8 cellular contexts compared by ENCODE assay signal in the genomic region with DNA sequence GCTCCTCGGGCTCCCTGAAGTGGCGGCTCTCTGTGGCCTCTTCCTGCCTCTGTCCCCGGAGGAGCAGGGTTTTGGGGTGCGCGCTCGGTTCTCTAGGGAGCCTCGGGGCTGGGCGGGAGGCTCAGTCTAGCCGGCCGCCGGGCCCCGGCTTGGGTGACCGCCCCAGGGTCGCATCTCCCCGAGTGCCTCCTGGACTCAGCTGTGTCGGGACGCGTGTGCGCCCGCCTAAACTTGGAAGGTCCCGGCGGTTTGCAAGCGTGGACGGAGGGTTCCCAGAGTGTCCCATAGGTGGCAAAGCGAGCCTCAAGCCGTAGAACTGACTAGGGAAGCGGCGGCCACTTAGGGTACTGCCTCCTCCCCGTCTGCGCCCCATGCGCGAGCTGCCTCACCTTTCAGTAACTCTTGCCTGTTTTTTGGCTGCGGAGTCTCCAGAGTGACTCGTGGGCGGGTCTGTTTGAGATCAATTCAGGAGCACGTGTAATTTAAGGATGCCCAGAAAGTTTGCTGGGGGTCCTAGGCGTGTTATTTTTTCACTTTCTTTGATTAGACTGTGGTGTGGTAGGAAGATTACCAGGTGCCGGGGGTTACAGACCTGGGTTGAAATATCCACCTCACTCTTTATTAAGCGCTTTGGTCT. TPM values are rescaled to one million over a fixed set of nuclear protein-coding genes. Genes with fewer than 3 reads are reported as not detected.
A peak's percentile ranks its signal among the peaks of the same experiment; 100 is the strongest.
DNase-seq lines count a peak whose midpoint lies in the region; ATAC-seq and TF ChIP-seq lines count a peak whose summit lies in the region.

No MANE protein-coding gene starts in this region.

- peaks cover 31% of the 10 kb centered on the region for H3K4me1 Mint-ChIP-seq in CD4-positive, alpha-beta T cell (ENCODE audit: low read depth)
- H3K4me1 Mint-ChIP-seq in endothelial cell (ENCODE audit: unreplicated experiment), result peaks cover 9% of the 10 kb centered on the region

- intact Hi-C loops in CD4-positive, alpha-beta T cell (cut with DNase I, micrococcal nuclease), result loop anchor here (2.0 to 5.0 kb wide), 7 partner anchors 41 to 1039 kb away; a partner anchor contains a TSS

- no peaks in the 10 kb centered on the region for H3K9me3 Mint-ChIP-seq in CD4-positive, alpha-beta T cell
- H3K9me3 Mint-ChIP-seq in endothelial cell (ENCODE audit: unreplicated experiment), result no peaks in the 10 kb centered on the region

- ATAC-seq in CD4-positive, alpha-beta T cell (ENCODE audit: poor library complexity), result peak; percentile 49
- ATAC-seq in GM19351 (IDR thresholded peaks at IDR 0.05; ENCODE audit: unreplicated experiment) (peak; percentile 49), HG03460 (IDR thresholded peaks at IDR 0.05; ENCODE audit: unreplicated experiment) (peak; percentile 46)

- DNase-seq in CD4-positive, alpha-beta T cell, result peak; percentile 38 to 60 (median 52)
- DNase-seq in NOMO-1 treated with dmso at 0.1 percent for 144 hours (lab: John Stamatoyannopoulos, UW; ENCODE audit: unreplicated experiment) (peak; percentile 83), endothelial cell (ENCODE audit: low spot score) (peak; percentile 73)
- peak; percentile 21 for DNase-seq in activated CD8-positive, alpha-beta memory T cell treated with anti-CD3 and anti-CD28 coated beads, Interleukin-2, amount 50 U/mL, for 1 hour (ENCODE audit: extremely low read depth)
- DNase-seq in stimulated activated CD8-positive, alpha-beta memory T cell treated with anti-CD3 and anti-CD28 coated beads, Interleukin-2, amount 100 ng/mL, for 48 hours (ENCODE audit: low read depth in 2 of 2), result peak; percentile 49

- peaks cover 5% of the 10 kb centered on the region for H3K27me3 Mint-ChIP-seq in CD4-positive, alpha-beta T cell
- H3K27me3 Mint-ChIP-seq in endothelial cell (ENCODE audit: unreplicated experiment), result peaks cover 7% of the 10 kb centered on the region

- CTCF ChIA-PET in CD4-positive, alpha-beta T cell (lab: Charles Lee), result interaction anchor here (1.0 to 1.5 kb wide), 2 partner anchors 41 to 247 kb away, joined by 3 to 5 read pairs; a partner anchor contains a TSS

- H3K27me3 ChIP-seq in CD4-positive, alpha-beta T cell (ENCODE audit: control insufficient read depth, insufficient read depth, low read length), result no peaks in the 10 kb centered on the region
- no peaks in the 10 kb centered on the region for H3K27me3 ChIP-seq in mononuclear cell (ENCODE audit: insufficient read depth, low read length)

- H3K27ac Mint-ChIP-seq in CD4-positive, alpha-beta T cell, result peak overlapping the region; percentile 85
- H3K27ac Mint-ChIP-seq in endothelial cell (ENCODE audit: unreplicated experiment), result peak overlapping the region; percentile 82

- H3K9me3 ChIP-seq in CD4-positive, alpha-beta T cell (ENCODE audit: control insufficient read depth, low read length), result no peaks in the 10 kb centered on the region
- H3K9me3 ChIP-seq in mononuclear cell (ENCODE audit: low read depth, low read length), result no peaks in the 10 kb centered on the region

- peak overlapping the region; percentile 38 for H3K27ac ChIP-seq in CD4-positive, alpha-beta T cell (ENCODE audit: low read depth, low read length)

- H3K4me3 Mint-ChIP-seq in CD4-positive, alpha-beta T cell, result peak overlapping the region; percentile 91
- H3K4me3 Mint-ChIP-seq in endothelial cell (ENCODE audit: unreplicated experiment), result peak overlapping the region; percentile 98

- TF ChIP-seq CTCF in CD4-positive, alpha-beta T cell (IDR thresholded peaks at IDR 0.05), result no peak
- TF ChIP-seq CTCF in endothelial cell (IDR thresholded peaks at IDR 0.05; ENCODE audit: unreplicated experiment), result no peak

- H3K4me3 ChIP-seq in mononuclear cell (ENCODE audit: low read length), result peak overlapping the region; percentile 81

- H3K4me1 ChIP-seq in mononuclear cell (ENCODE audit: insufficient read depth, low read length), result peaks cover 14% of the 10 kb centered on the region

- peaks cover 14% of the 10 kb centered on the region for H3K36me3 Mint-ChIP-seq in CD4-positive, alpha-beta T cell (ENCODE audit: low read depth)
- peaks cover 6% of the 10 kb centered on the region for H3K36me3 Mint-ChIP-seq in endothelial cell (ENCODE audit: low read depth, unreplicated experiment)

- POLR2A ChIA-PET in CD4-positive, alpha-beta T cell (lab: Charles Lee), result interaction anchor here (0.7 to 2.8 kb wide), 8 partner anchors 41 to 1038 kb away, joined by 3 to 14 read pairs (median 4); a partner anchor contains a TSS

RNA-seq across cellular contexts. Expression of a gene that starts 0.7 kb away (rescaled TPM):
- total RNA-seq in CD4-positive, alpha-beta T cell, result 10 to 100 TPM; 19.0 to 19.3 TPM
- total RNA-seq in endothelial cell (ENCODE audit: unreplicated experiment), result 36.3 TPM
- total RNA-seq in mononuclear cell, result 15.0 TPM

RNA-seq across cellular contexts. Expression of a gene that starts 41.0 kb away (rescaled TPM):
- 10 to 100 TPM; 24.8 to 28.6 TPM for total RNA-seq in CD4-positive, alpha-beta T cell
- total RNA-seq in endothelial cell (ENCODE audit: unreplicated experiment), result 39.0 TPM
- 16.9 TPM for total RNA-seq in mononuclear cell

RNA-seq across cellular contexts. Expression of a gene that starts 41.2 kb away (rescaled TPM):
- 10 to 100 TPM; 20.3 to 24.2 TPM for total RNA-seq in CD4-positive, alpha-beta T cell
- 83.9 TPM for total RNA-seq in endothelial cell (ENCODE audit: unreplicated experiment)
- 55.2 TPM for total RNA-seq in mononuclear cell

Comparison
In these comparisons a context has a peak if more than half of its experiments do, and no peak if none do; other contexts are left out.
1. Peak in every context shown above with its lines: DNase-seq, ATAC-seq, H3K4me3 ChIP-seq and H3K27ac ChIP-seq.
2. DNase-seq: peak in every context shown above with its lines; median percentile 83 in NOMO-1 treated with dmso at 0.1 percent for 144 hours; 73 in endothelial cell; 52 in CD4-positive, alpha-beta T cell; 49 in stimulated activated CD8-positive, alpha-beta memory T cell treated with anti-CD3 and anti-CD28 coated beads, Interleukin-2, amount 100 ng/mL, for 48 hours; 21 in activated CD8-positive, alpha-beta memory T cell treated with anti-CD3 and anti-CD28 coated beads, Interleukin-2, amount 50 U/mL, for 1 hour.